In genomic region chr12:13165578-13166120, GRCh38 we compare ENCODE assay signal across 8 cellular contexts.
DNase-seq lines count a peak whose midpoint lies in the region; ATAC-seq lines count a peak whose summit lies in the region.

No MANE protein-coding gene starts in this region.

- DNase-seq in HK-2 (ENCODE audit: unreplicated experiment): peak; percentile 69
- peak; percentile 46 for DNase-seq in T-helper 22 cell (ENCODE audit: low read depth)
- peak; percentile 58 for DNase-seq in amniotic epithelial cell (ENCODE audit: low read depth)
- peak; percentile 40 for DNase-seq in left kidney (ENCODE audit: low read depth, low spot score)
- DNase-seq in stimulated activated CD8-positive, alpha-beta memory T cell treated with anti-CD3 and anti-CD28 coated beads, Interleukin-15, amount 100 ng/mL, for 48 hours (ENCODE audit: low read depth in 2 of 2): peak; percentile 76
- no peak for DNase-seq in NCI-H146 (lab: John Stamatoyannopoulos, UW)
- DNase-seq in ecto neural progenitor cell (ENCODE audit: low spot score): no peak

- peak; percentile 70 for ATAC-seq in GM18861 (IDR thresholded peaks at IDR 0.05; ENCODE audit: unreplicated experiment)

Comparison
In these comparisons a context has a peak if more than half of its experiments do, and no peak if none do; other contexts are left out.
1. DNase-seq: peak in HK-2 (single experiment), T-helper 22 cell (single experiment), amniotic epithelial cell (single experiment), left kidney (single experiment) and stimulated activated CD8-positive, alpha-beta memory T cell treated with anti-CD3 and anti-CD28 coated beads, Interleukin-15, amount 100 ng/mL, for 48 hours (2 of 2); none in NCI-H146 (single experiment) and ecto neural progenitor cell (single experiment).